In the genomic region with DNA sequence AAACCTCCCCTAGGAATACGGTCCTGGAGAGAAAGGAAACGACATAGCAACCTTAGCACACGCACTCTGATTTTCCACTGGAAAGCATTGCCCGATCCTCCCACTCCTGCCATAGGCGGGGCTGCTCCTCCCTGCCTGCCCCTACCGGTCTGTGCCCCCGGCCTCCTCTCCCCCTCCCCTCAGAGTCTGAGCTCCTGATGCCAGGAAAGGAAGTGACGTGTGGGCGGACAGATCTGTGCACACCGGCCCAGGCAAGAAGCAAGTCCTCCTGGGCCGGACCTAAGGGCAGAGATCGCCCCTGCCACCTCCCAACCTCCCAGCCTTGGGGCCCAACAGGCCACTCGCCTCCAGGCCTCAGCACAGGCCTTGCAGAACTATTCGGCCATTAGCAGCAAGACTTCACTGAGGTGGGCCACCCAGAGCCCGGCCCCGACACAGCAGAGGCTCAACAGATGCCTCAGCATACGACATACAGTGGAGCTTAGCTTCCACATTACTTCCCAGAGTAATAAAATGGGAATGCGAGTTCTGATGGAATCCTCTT, we compare ENCODE assay signal across 9 cellular contexts. TPM values are rescaled to one million over a fixed set of nuclear protein-coding genes. Genes with fewer than 3 reads are reported as not detected.
DNase-seq lines count a peak whose midpoint lies in the region; TF ChIP-seq lines count a peak whose summit lies in the region.
"Had no signal": no experiment of that assay in that cellular context is flagged by ENCODE, and none has a peak within 500 bp of the region (broad histone marks: within the 10 kb centered on the region; RNA-seq: fewer than 3 reads in every experiment).

No MANE protein-coding gene starts in this region.

- no peaks in the 10 kb centered on the region for H3K27me3 ChIP-seq in osteoblast (ENCODE audit: insufficient read depth, low read length)

- H3K4me2 ChIP-seq in osteoblast (ENCODE audit: insufficient read depth, low read length) = no peak overlapping the region

- H3K36me3 ChIP-seq in osteoblast (ENCODE audit: insufficient read depth, low read length) = peaks cover 2% of the 10 kb centered on the region

- DNase-seq in COLO829 (ENCODE audit: low spot score) (peak; percentile 57), UCSD-AML1 (lab: John Stamatoyannopoulos, UW; ENCODE audit: unreplicated experiment) (peak; percentile 49), fibroblast of villous mesenchyme (ENCODE audit: low read depth) (peak; percentile 32), osteoblast (ENCODE audit: insufficient read length, low spot score, missing footprints) (peak; percentile 78), NK-92 (lab: John Stamatoyannopoulos, UW; ENCODE audit: unreplicated experiment) (no peak), COR-L47 (lab: John Stamatoyannopoulos, UW) (no peak), glomerular visceral epithelial cell (ENCODE audit: extremely low spot score) (no peak), foreskin fibroblast (no peak)

- peaks cover 40% of the 10 kb centered on the region for H4K20me1 ChIP-seq in osteoblast (ENCODE audit: insufficient read depth, low read length)

- no peaks in the 10 kb centered on the region for H3K4me1 ChIP-seq in osteoblast (ENCODE audit: insufficient read depth, low read length)

- H3K9me3 ChIP-seq in osteoblast (ENCODE audit: low read depth, low read length) = no peaks in the 10 kb centered on the region

- no peak overlapping the region for H3K27ac ChIP-seq in osteoblast (ENCODE audit: low read depth, low read length)

- H2AFZ ChIP-seq in osteoblast (ENCODE audit: low read length) = no peak overlapping the region

- H3K4me3 ChIP-seq in fibroblast of villous mesenchyme (ENCODE audit: low read depth, low read length) (no peak overlapping the region), osteoblast (ENCODE audit: insufficient read depth, low read length) (no peak overlapping the region), foreskin fibroblast (ENCODE audit: low read depth in 1 of 2, low read length in 2 of 2) (no peak overlapping the region)

- peaks cover 35% of the 10 kb centered on the region for H3K79me2 ChIP-seq in osteoblast (ENCODE audit: insufficient read depth, low read length)

- TF ChIP-seq CTCF in fibroblast of villous mesenchyme (IDR thresholded peaks at IDR 0.05; ENCODE audit: insufficient read depth, low read depth, low read length) (no peak), osteoblast (IDR thresholded peaks at IDR 0.05; ENCODE audit: extremely low read depth, low read depth, low read length) (no peak), foreskin fibroblast (IDR thresholded peaks at IDR 0.05; ENCODE audit: low read depth, low read length) (no peak)

RNA-seq across cellular contexts. Expression of a gene that starts 7.2 kb away (rescaled TPM):
- total RNA-seq in fibroblast of villous mesenchyme (30.3 and 33.7 TPM in 2 replicates), osteoblast (33.6 and 34.7 TPM in 2 replicates)

RNA-seq across cellular contexts. Expression of a gene that starts 30.9 kb away (rescaled TPM):
- 35.8 and 45.1 TPM in 2 replicates for total RNA-seq in fibroblast of villous mesenchyme
- total RNA-seq in osteoblast = 38.4 and 38.6 TPM in 2 replicates

RNA-seq across cellular contexts. Expression of a gene that starts 57.0 kb away (rescaled TPM):
- total RNA-seq in fibroblast of villous mesenchyme = not detected in 2 replicates
- not detected in 2 replicates for total RNA-seq in osteoblast
- total RNA-seq: HT1080 had no signal

Comparison
In these comparisons a context has a peak if more than half of its experiments do, and no peak if none do; other contexts are left out.
1. DNase-seq: peak in COLO829 (single experiment), UCSD-AML1 (single experiment), fibroblast of villous mesenchyme (single experiment) and osteoblast (single experiment); none in NK-92 (single experiment), COR-L47 (single experiment), glomerular visceral epithelial cell (single experiment) and foreskin fibroblast (0 of 2).